ENCODE assay signal across 8 cellular contexts in genomic region chr1:236524892-236525179, GRCh38. TPM values are rescaled to one million over a fixed set of nuclear protein-coding genes. Genes with fewer than 3 reads are reported as not detected.
A peak's percentile ranks its signal among the peaks of the same experiment; 100 is the strongest.
DNase-seq lines count a peak whose midpoint lies in the region; ATAC-seq, FAIRE-seq and TF ChIP-seq lines count a peak whose summit lies in the region.

No MANE protein-coding gene starts in this region.

- H3K9me3 ChIP-seq in Karpas-422 (ENCODE audit: low read length) (no peaks in the 10 kb centered on the region), neural progenitor cell (ENCODE audit: low read depth) (no peaks in the 10 kb centered on the region)

- peak; percentile 67 for DNase-seq in Karpas-422
- DNase-seq in choroid plexus epithelial cell (ENCODE audit: low read depth), result no peak
- no peak for DNase-seq in neural progenitor cell (ENCODE audit: low spot score)
- DNase-seq in RWPE1 (ENCODE audit: low spot score), result no peak
- no peak for DNase-seq in GM19239 (ENCODE audit: insufficient read length, low spot score)

- peak overlapping the region; percentile 85 for H3K4me2 ChIP-seq in Karpas-422 (ENCODE audit: low read depth, low read length, poor library complexity, severe bottlenecking)
- peak overlapping the region; percentile 90 for H3K4me2 ChIP-seq in neural progenitor cell

- ATAC-seq in HG03175 (IDR thresholded peaks at IDR 0.05; ENCODE audit: unreplicated experiment), result no peak
- ATAC-seq in HG03039 (IDR thresholded peaks at IDR 0.05; ENCODE audit: unreplicated experiment), result no peak

- peaks cover 9% of the 10 kb centered on the region for H3F3A ChIP-seq in neural progenitor cell (ENCODE audit: low read depth)

- CTCF ChIA-PET in RWPE1 (lab: Yijun Ruan, JAX), result interaction anchor here (0.6 kb wide), 1 partner anchor 416 kb away, joined by 4 read pairs; no protein-coding TSS in a partner anchor

- TF ChIP-seq CTCF in GM12875 (IDR thresholded peaks at IDR 0.05; ENCODE audit: borderline replicate concordance, insufficient read depth, low read depth, low read length), result no peak
- TF ChIP-seq CTCF in choroid plexus epithelial cell (conservative IDR thresholded peaks at IDR 0.05; ENCODE audit: low read depth, low read length), result no peak
- no peak for TF ChIP-seq CTCF in neural progenitor cell (IDR thresholded peaks at IDR 0.05)
- TF ChIP-seq CTCF in RWPE1 (conservative IDR thresholded peaks at IDR 0.05; ENCODE audit: low read depth), result no peak

- H3K4me1 Mint-ChIP-seq in neural progenitor cell, result peaks cover 10% of the 10 kb centered on the region

- H3K36me3 Mint-ChIP-seq in neural progenitor cell, result no peaks in the 10 kb centered on the region

- H4K20me1 ChIP-seq in Karpas-422 (ENCODE audit: insufficient read depth, low read depth, low read length), result no peaks in the 10 kb centered on the region
- H4K20me1 ChIP-seq in neural progenitor cell (ENCODE audit: low read depth), result no peaks in the 10 kb centered on the region

- no peaks in the 10 kb centered on the region for H3K9me3 Mint-ChIP-seq in neural progenitor cell

- H3K27ac Mint-ChIP-seq in neural progenitor cell, result no peak overlapping the region

- no peak overlapping the region for H3K27ac ChIP-seq in Karpas-422 (ENCODE audit: low read length)
- H3K27ac ChIP-seq in neural progenitor cell, result no peak overlapping the region
- H3K27ac ChIP-seq in RWPE1, result no peak overlapping the region

- FAIRE-seq in GM19239 (lab: Jason Lieb, UNC), result no peak

- H3K4me3 ChIP-seq in GM12875 (ENCODE audit: low read depth, low read length) (peak overlapping the region; percentile 78), Karpas-422 (ENCODE audit: low read length) (peak overlapping the region; percentile 73), choroid plexus epithelial cell (ENCODE audit: low read depth, low read length) (peak overlapping the region; percentile 69), neural progenitor cell (peak overlapping the region; percentile 52)

- no peaks in the 10 kb centered on the region for H3K36me3 ChIP-seq in Karpas-422 (ENCODE audit: insufficient read depth, low read length)
- no peaks in the 10 kb centered on the region for H3K36me3 ChIP-seq in neural progenitor cell

- H3K9ac ChIP-seq in Karpas-422 (ENCODE audit: low read length) (peak overlapping the region; percentile 70), neural progenitor cell (no peak overlapping the region)

- peaks cover 4% of the 10 kb centered on the region for H3K27me3 Mint-ChIP-seq in neural progenitor cell (ENCODE audit: insufficient read depth, low read depth)

- H3K27me3 ChIP-seq in Karpas-422 (ENCODE audit: low read length), result no peaks in the 10 kb centered on the region
- peaks cover 26% of the 10 kb centered on the region for H3K27me3 ChIP-seq in neural progenitor cell

- peak overlapping the region; percentile 88 for H3K4me3 Mint-ChIP-seq in neural progenitor cell

- H2AFZ ChIP-seq in Karpas-422 (ENCODE audit: low read length) (peak overlapping the region; percentile 89), neural progenitor cell (replicated peaks) (peak overlapping the region; percentile 90)

- POLR2A ChIA-PET in RWPE1 (lab: Yijun Ruan, JAX; ENCODE audit: low non-redundant PET), result no interaction called here

- H3K79me2 ChIP-seq in Karpas-422 (ENCODE audit: low read length) (no peaks in the 10 kb centered on the region), neural progenitor cell (ENCODE audit: low read depth) (no peaks in the 10 kb centered on the region)

- H3K9me2 ChIP-seq in Karpas-422 (replicated peaks; ENCODE audit: insufficient read depth, low read length), result no peaks in the 10 kb centered on the region

- H3K4me1 ChIP-seq in Karpas-422 (ENCODE audit: low read length) (peaks cover 16% of the 10 kb centered on the region), neural progenitor cell (peaks cover 7% of the 10 kb centered on the region)

RNA-seq across cellular contexts. Expression of gene LGALS8, which starts 1.1 kb away (rescaled TPM):
- 7.9 and 21.4 TPM in 2 replicates for total RNA-seq in Karpas-422 (2014; rRNA removed; shearing (Covaris generic); ENCODE audit: low replicate concordance)
- total RNA-seq in neural progenitor cell (ENCODE audit: low replicate concordance), result 17.4 and 28.1 TPM in 2 replicates
